Comparison of ENCODE assay signal across 18 cellular contexts in the genomic region with DNA sequence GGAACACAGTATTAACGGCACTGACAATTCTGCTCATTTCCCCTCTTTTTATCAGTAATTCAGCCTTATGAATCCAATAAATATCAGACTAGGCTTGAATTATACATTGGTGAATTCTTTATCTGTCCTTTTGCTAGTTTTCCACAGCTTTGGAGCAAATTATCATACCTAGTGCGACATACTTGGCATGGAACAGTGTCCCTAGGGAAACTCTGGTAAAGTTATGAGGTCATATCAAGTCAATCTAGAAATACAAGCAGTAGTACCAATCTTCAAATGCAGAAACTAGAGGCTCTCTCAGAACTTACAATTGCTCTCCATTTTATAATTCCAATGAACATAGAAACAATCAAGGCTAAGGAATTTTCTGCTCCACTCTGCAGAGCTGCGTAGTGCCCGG.
DNase-seq lines count a peak whose midpoint lies in the region; ATAC-seq and TF ChIP-seq lines count a peak whose summit lies in the region.
"Had no signal": no experiment of that assay in that cellular context is flagged by ENCODE, and none has a peak within 500 bp of the region (broad histone marks: within the 10 kb centered on the region; RNA-seq: fewer than 3 reads in every experiment).

No MANE protein-coding gene starts in this region.

- H3K36me3 ChIP-seq in heart left ventricle (no peaks in the 10 kb centered on the region), HEK293 (ENCODE audit: control insufficient read depth in 2 of 2, insufficient read depth in 1 of 2, low read length in 2 of 2) (no peaks in the 10 kb centered on the region), subcutaneous abdominal adipose tissue (ENCODE audit: control insufficient read depth in 5 of 5, insufficient read depth in 5 of 5, low read length in 5 of 5) (no peaks in the 10 kb centered on the region)
- H3K36me3 ChIP-seq: BLaER1, HAP-1 had no signal

- POLR2A ChIA-PET in HEK293 (lab: Yijun Ruan, JAX), result no interaction called here

- no peak for DNase-seq in left cardiac atrium
- DNase-seq in heart left ventricle, result no peak
- DNase-seq in NCI-H1048 (lab: John Stamatoyannopoulos, UW), result no peak
- DNase-seq in OCI-M2 (lab: John Stamatoyannopoulos, UW; ENCODE audit: unreplicated experiment), result no peak
- DNase-seq: 8988T; CD4-positive, alpha-beta memory T cell; DMS53; DND-41; EL; GM23248 had no signal

- H3K4me1 Mint-ChIP-seq in nephron, result peaks cover 58% of the 10 kb centered on the region
- H3K4me1 Mint-ChIP-seq: CD14-positive monocyte; CD4-positive, alpha-beta memory T cell had no signal

- H3K4me3 ChIP-seq in heart left ventricle, result no peak overlapping the region
- no peak overlapping the region for H3K4me3 ChIP-seq in HEK293 (ENCODE audit: low read depth, low read length)
- H3K4me3 ChIP-seq in subcutaneous abdominal adipose tissue (ENCODE audit: low read depth in 1 of 5, low read length in 5 of 5), result no peak overlapping the region
- H3K4me3 ChIP-seq: BLaER1, GM12878, GM23248, HAP-1 had no signal

- H3K9me3 Mint-ChIP-seq in nephron, result peaks cover 2% of the 10 kb centered on the region

- no peak for TF ChIP-seq POLR2A in heart left ventricle (IDR thresholded peaks at IDR 0.05)

- peak overlapping the region; percentile 28 to 73 (median 33) for H3K27ac Mint-ChIP-seq in nephron
- H3K27ac Mint-ChIP-seq: CD4-positive, alpha-beta memory T cell had no signal

- intact Hi-C loops in left cardiac atrium (cut with DNase I) (loop anchor here in 1 of 2 donors (5.0 kb wide), 1 partner anchor 165 kb away; no protein-coding TSS in a partner anchor), heart left ventricle (cut with DNase I) (no loop called here)

- H3K9me3 ChIP-seq in heart left ventricle (no peaks in the 10 kb centered on the region), HEK293 (ENCODE audit: control insufficient read depth, insufficient read depth, low read depth, low read length) (no peaks in the 10 kb centered on the region), subcutaneous abdominal adipose tissue (ENCODE audit: control insufficient read depth in 5 of 5, low read length in 5 of 5) (no peaks in the 10 kb centered on the region)
- H3K9me3 ChIP-seq: BLaER1, HAP-1 had no signal

- TF ChIP-seq CTCF in heart left ventricle (IDR thresholded peaks at IDR 0.05), result no peak
- no peak for TF ChIP-seq CTCF in HEK293 (tag by site-specific recombination; IDR thresholded peaks at IDR 0.05)
- no peak for TF ChIP-seq CTCF in nephron (IDR thresholded peaks at IDR 0.05; ENCODE audit: unreplicated experiment in 3 of 3)

- ATAC-seq in left cardiac atrium (peak; percentile 10 to 53), heart left ventricle (no peak)
- ATAC-seq: GM12878 had no signal

- H3K27me3 ChIP-seq in heart left ventricle (no peaks in the 10 kb centered on the region), subcutaneous abdominal adipose tissue (ENCODE audit: control insufficient read depth in 5 of 5, insufficient read depth in 4 of 5, low read length in 5 of 5) (no peaks in the 10 kb centered on the region)
- H3K27me3 ChIP-seq: BLaER1 had no signal

- no peak overlapping the region for H3K4me3 Mint-ChIP-seq in nephron
- H3K4me3 Mint-ChIP-seq: CD14-positive monocyte; CD4-positive, alpha-beta memory T cell had no signal

- H3K4me1 ChIP-seq in heart left ventricle (peaks cover 0 to 20% (median 0%) of the 10 kb centered on the region in 12 donors), HEK293 (ENCODE audit: control insufficient read depth, insufficient read depth, low read length) (peaks cover 10% of the 10 kb centered on the region), subcutaneous abdominal adipose tissue (ENCODE audit: control insufficient read depth in 5 of 5, insufficient read depth in 5 of 5, low read length in 5 of 5) (peaks cover 0 to 16% (median 10%) of the 10 kb centered on the region in 5 donors)
- H3K4me1 ChIP-seq: BLaER1, HAP-1 had no signal

- H3K9ac ChIP-seq in subcutaneous abdominal adipose tissue (ENCODE audit: low read length in 5 of 5), result no peak overlapping the region
- H3K9ac ChIP-seq: BLaER1, GM23248 had no signal

- H3K36me3 Mint-ChIP-seq in nephron (ENCODE audit: low read depth), result peaks cover 4% of the 10 kb centered on the region
- H3K36me3 Mint-ChIP-seq: CD14-positive monocyte; CD4-positive, alpha-beta memory T cell had no signal

- peaks cover 5% of the 10 kb centered on the region for H3K27me3 Mint-ChIP-seq in nephron (ENCODE audit: low read depth)

- H3K27ac ChIP-seq in heart left ventricle (peak overlapping the region in 1 of 12 donors; percentile 37), HEK293 (ENCODE audit: extremely low read depth, low read depth, low read length) (no peak overlapping the region), subcutaneous abdominal adipose tissue (ENCODE audit: low read depth, low read length) (peak overlapping the region; percentile 47)
- H3K27ac ChIP-seq: BLaER1, GM23248, HL-60 had no signal

- WGBS in heart left ventricle, 4 donors, result 77 to 83% (median 81%) methylated on average over 4 of the region's 4 CpGs

- CTCF ChIA-PET in HEK293 (lab: Yijun Ruan, JAX), result interaction anchor here (0.7 kb wide), 1 partner anchor 9 kb away, joined by 3 read pairs; no protein-coding TSS in a partner anchor

TF ChIP-seq in HEK293, 187 proteins besides CTCF, POLR2A, EP300 and RAD21 (continues in another document):
- TF ChIP-seq, protein P1, sequence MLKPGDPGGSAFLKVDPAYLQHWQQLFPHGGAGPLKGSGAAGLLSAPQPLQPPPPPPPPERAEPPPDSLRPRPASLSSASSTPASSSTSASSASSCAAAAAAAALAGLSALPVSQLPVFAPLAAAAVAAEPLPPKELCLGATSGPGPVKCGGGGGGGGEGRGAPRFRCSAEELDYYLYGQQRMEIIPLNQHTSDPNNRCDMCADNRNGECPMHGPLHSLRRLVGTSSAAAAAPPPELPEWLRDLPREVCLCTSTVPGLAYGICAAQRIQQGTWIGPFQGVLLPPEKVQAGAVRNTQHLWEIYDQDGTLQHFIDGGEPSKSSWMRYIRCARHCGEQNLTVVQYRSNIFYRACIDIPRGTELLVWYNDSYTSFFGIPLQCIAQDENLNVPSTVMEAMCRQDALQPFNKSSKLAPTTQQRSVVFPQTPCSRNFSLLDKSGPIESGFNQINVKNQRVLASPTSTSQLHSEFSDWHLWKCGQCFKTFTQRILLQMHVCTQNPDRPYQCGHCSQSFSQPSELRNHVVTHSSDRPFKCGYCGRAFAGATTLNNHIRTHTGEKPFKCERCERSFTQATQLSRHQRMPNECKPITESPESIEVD (tag by site-specific recombination; IDR thresholded peaks at IDR 0.05), result peak; percentile 38; the same call in 1 of the 2 replicates
- TF ChIP-seq ZNF830 (tag by site-specific recombination; IDR thresholded peaks at IDR 0.05; ENCODE audit: low read depth) (no peak), ZNF629 (tag by site-specific recombination; IDR thresholded peaks at IDR 0.05) (peak; percentile 46; the same call in 1 of the 2 replicates), ZNF140 (tag by site-specific recombination; IDR thresholded peaks at IDR 0.05) (peak; percentile 49; the same call in 1 of the 2 replicates), ZBTB20 (tag by site-specific recombination; IDR thresholded peaks at IDR 0.05) (0 out of 2 replicates have a peak, but pooled peaks have one; percentile 12)
- TF ChIP-seq, protein P2, sequence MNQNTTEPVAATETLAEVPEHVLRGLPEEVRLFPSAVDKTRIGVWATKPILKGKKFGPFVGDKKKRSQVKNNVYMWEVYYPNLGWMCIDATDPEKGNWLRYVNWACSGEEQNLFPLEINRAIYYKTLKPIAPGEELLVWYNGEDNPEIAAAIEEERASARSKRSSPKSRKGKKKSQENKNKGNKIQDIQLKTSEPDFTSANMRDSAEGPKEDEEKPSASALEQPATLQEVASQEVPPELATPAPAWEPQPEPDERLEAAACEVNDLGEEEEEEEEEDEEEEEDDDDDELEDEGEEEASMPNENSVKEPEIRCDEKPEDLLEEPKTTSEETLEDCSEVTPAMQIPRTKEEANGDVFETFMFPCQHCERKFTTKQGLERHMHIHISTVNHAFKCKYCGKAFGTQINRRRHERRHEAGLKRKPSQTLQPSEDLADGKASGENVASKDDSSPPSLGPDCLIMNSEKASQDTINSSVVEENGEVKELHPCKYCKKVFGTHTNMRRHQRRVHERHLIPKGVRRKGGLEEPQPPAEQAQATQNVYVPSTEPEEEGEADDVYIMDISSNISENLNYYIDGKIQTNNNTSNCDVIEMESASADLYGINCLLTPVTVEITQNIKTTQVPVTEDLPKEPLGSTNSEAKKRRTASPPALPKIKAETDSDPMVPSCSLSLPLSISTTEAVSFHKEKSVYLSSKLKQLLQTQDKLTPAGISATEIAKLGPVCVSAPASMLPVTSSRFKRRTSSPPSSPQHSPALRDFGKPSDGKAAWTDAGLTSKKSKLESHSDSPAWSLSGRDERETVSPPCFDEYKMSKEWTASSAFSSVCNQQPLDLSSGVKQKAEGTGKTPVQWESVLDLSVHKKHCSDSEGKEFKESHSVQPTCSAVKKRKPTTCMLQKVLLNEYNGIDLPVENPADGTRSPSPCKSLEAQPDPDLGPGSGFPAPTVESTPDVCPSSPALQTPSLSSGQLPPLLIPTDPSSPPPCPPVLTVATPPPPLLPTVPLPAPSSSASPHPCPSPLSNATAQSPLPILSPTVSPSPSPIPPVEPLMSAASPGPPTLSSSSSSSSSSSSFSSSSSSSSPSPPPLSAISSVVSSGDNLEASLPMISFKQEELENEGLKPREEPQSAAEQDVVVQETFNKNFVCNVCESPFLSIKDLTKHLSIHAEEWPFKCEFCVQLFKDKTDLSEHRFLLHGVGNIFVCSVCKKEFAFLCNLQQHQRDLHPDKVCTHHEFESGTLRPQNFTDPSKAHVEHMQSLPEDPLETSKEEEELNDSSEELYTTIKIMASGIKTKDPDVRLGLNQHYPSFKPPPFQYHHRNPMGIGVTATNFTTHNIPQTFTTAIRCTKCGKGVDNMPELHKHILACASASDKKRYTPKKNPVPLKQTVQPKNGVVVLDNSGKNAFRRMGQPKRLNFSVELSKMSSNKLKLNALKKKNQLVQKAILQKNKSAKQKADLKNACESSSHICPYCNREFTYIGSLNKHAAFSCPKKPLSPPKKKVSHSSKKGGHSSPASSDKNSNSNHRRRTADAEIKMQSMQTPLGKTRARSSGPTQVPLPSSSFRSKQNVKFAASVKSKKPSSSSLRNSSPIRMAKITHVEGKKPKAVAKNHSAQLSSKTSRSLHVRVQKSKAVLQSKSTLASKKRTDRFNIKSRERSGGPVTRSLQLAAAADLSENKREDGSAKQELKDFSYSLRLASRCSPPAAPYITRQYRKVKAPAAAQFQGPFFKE (tag by site-specific recombination; IDR thresholded peaks at IDR 0.05; ENCODE audit: borderline replicate concordance), result no peak

Comparison
In these comparisons a context has a peak if more than half of its experiments do, and no peak if none do; other contexts are left out.
1. ATAC-seq: peak in left cardiac atrium (2 of 2); none in heart left ventricle (0 of 4).